In genomic region chr2:223560704-223561435, GRCh38 we compare ENCODE assay signal across 13 cellular contexts.
A peak's percentile ranks its signal among the peaks of the same experiment; 100 is the strongest.
DNase-seq lines count a peak whose midpoint lies in the region; ATAC-seq lines count a peak whose summit lies in the region.
"Had no signal": no experiment of that assay in that cellular context is flagged by ENCODE, and none has a peak within 500 bp of the region (broad histone marks: within the 10 kb centered on the region; RNA-seq: fewer than 3 reads in every experiment).

No MANE protein-coding gene starts in this region.

- ATAC-seq in HG03159 (IDR thresholded peaks at IDR 0.05; ENCODE audit: unreplicated experiment) (no peak), GM18868 (IDR thresholded peaks at IDR 0.05; ENCODE audit: unreplicated experiment) (no peak), HG03439 (IDR thresholded peaks at IDR 0.05; ENCODE audit: unreplicated experiment) (no peak)
- ATAC-seq: naive thymus-derived CD8-positive, alpha-beta T cell; stimulated activated effector memory CD8-positive, alpha-beta T cell treated with anti-CD3 and anti-CD28 coated beads, Interleukin-12 subunit alpha, Interleukin-12 subunit beta, amount 100 ng/mL, for 72 hours had no signal

- DNase-seq in DMS53 treated with DMSO at 0.1 percent for 48 hours (lab: John Stamatoyannopoulos, UW; ENCODE audit: unreplicated experiment) (peak; percentile 10), NCI-H1436 (lab: John Stamatoyannopoulos, UW) (peak; percentile 97), SHP77 treated with DMSO at 0.1 percent for 48 hours (lab: John Stamatoyannopoulos, UW) (peak; percentile 77), kidney glomerular epithelial cell (lab: John Stamatoyannopoulos, UW) (peak; percentile 31), HuH-7 (ENCODE audit: low spot score) (no peak)
- DNase-seq: C1 segment of cervical spinal cord; naive thymus-derived CD8-positive, alpha-beta T cell; NCI-H82; stimulated activated CD4-positive, alpha-beta T cell treated with anti-CD3 and anti-CD28 coated beads, Interleukin-12 subunit alpha, Interleukin-12 subunit beta, amount 100 ng/mL, for 4 hours had no signal
